Comparison of ENCODE assay signal across 37 cellular contexts in genomic region chr5:151296974-151297373, GRCh38. TPM values are rescaled to one million over a fixed set of nuclear protein-coding genes. Genes with fewer than 3 reads are reported as not detected.
"Had no signal": no experiment of that assay in that cellular context is flagged by ENCODE, and none has a peak within 500 bp of the region (broad histone marks: within the 10 kb centered on the region; RNA-seq: fewer than 3 reads in every experiment).

No MANE protein-coding gene starts in this region.

- H3K9me3 Mint-ChIP-seq: activated B cell treated with CpG ODN at 0.5 μM for 24 hours; activated CD4-positive, alpha-beta memory T cell treated with anti-CD3 and anti-CD28 coated beads for 36 hours; activated CD4-positive, alpha-beta T cell treated with anti-CD3 and anti-CD28 coated beads, Interleukin-2, amount 10 ng/mL, durations not matched to agents 24 days and 14 days; activated CD8-positive, alpha-beta T cell treated with anti-CD3 and anti-CD28 coated beads for 36 hours; activated naive CD4-positive, alpha-beta T cell treated with anti-CD3 and anti-CD28 coated beads for 36 hours; activated naive CD4-positive, alpha-beta T cell treated with anti-CD3 and anti-CD28 coated beads, Interleukin-2, amount 50 U/mL, for 72 hours; activated naive CD8-positive, alpha-beta T cell treated with anti-CD3 and anti-CD28 coated beads for 36 hours; activated T-cell treated with anti-CD3 and anti-CD28 coated beads, Interleukin-2, amount 50 U/mL, for 4 hours; activated T-cell treated with anti-CD3 and anti-CD28 coated beads, Interleukin-2, amount 50 U/mL, for 72 hours; activated T-helper 1 cell treated with anti-CD3 and anti-CD28 coated beads, Interleukin-12 subunit alpha, Interleukin-12 subunit beta, Interleukin-2, Interleukin-4 antibody, amounts not matched to agents 30 ng/mL and 10 ng/mL and 1 ng/mL, durations not matched to agents 14 hours and 24 hours and 36 hours; activated T-helper 17 cell treated with anti-CD3 and anti-CD28 coated beads, Interleukin-2, amount 50 U/mL, for 72 hours; brain; T-helper 1 cell treated with Interleukin-12 subunit alpha and Interleukin-12 subunit beta and Interleukin-4 antibody, amounts not matched to agents 30 μg/mL and 1 μg/mL, for 36 hours; T-helper 2 cell treated with Interferon-gamma antibody and Interleukin-4, amounts not matched to agents 5 μg/mL and 100 μg/mL, for 36 hours had no signal

- H3K4me1 Mint-ChIP-seq: activated T-helper 17 cell treated with anti-CD3 and anti-CD28 coated beads, Interleukin-2, amount 50 U/mL, for 72 hours had no signal

- H3K36me3 Mint-ChIP-seq: activated CD4-positive, alpha-beta memory T cell treated with anti-CD3 and anti-CD28 coated beads for 36 hours; activated naive CD4-positive, alpha-beta T cell treated with anti-CD3 and anti-CD28 coated beads, Interleukin-2, amount 50 U/mL, for 72 hours; activated naive CD8-positive, alpha-beta T cell treated with anti-CD3 and anti-CD28 coated beads for 36 hours; brain had no signal

- H3K9me3 ChIP-seq: adrenal gland, ascending aorta had no signal

- H3K27ac Mint-ChIP-seq: activated B cell treated with CpG ODN at 0.5 μM for 24 hours; activated CD4-positive, alpha-beta memory T cell treated with anti-CD3 and anti-CD28 coated beads for 36 hours; activated CD4-positive, alpha-beta T cell treated with anti-CD3 and anti-CD28 coated beads, Interleukin-2, amount 10 ng/mL, durations not matched to agents 24 days and 14 days; activated CD8-positive, alpha-beta T cell treated with anti-CD3 and anti-CD28 coated beads for 36 hours; activated naive CD4-positive, alpha-beta T cell treated with anti-CD3 and anti-CD28 coated beads for 36 hours; activated naive CD4-positive, alpha-beta T cell treated with anti-CD3 and anti-CD28 coated beads, Interleukin-2, amount 50 U/mL, for 72 hours; activated naive CD8-positive, alpha-beta T cell treated with anti-CD3 and anti-CD28 coated beads for 36 hours; activated T-cell treated with anti-CD3 and anti-CD28 coated beads, Interleukin-2, amount 50 U/mL, for 72 hours; activated T-helper 1 cell treated with anti-CD3 and anti-CD28 coated beads, Interleukin-12 subunit alpha, Interleukin-12 subunit beta, Interleukin-2, Interleukin-4 antibody, amounts not matched to agents 30 ng/mL and 10 ng/mL and 1 ng/mL, durations not matched to agents 14 hours and 24 hours and 36 hours; activated T-helper 17 cell treated with anti-CD3 and anti-CD28 coated beads, Interleukin-2, amount 50 U/mL, for 72 hours; brain; T-helper 1 cell treated with Interleukin-12 subunit alpha and Interleukin-12 subunit beta and Interleukin-4 antibody, amounts not matched to agents 30 μg/mL and 1 μg/mL, for 36 hours; T-helper 2 cell treated with Interferon-gamma antibody and Interleukin-4, amounts not matched to agents 5 μg/mL and 100 μg/mL, for 36 hours had no signal

- H3K4me3 ChIP-seq: adrenal gland, ascending aorta, cardiac muscle cell had no signal

- H3K27me3 ChIP-seq: adrenal gland, ascending aorta, cardiac muscle cell had no signal

- ATAC-seq: activated CD8-positive, alpha-beta T cell treated with anti-CD3 and anti-CD28 coated beads for 36 hours; activated naive CD4-positive, alpha-beta T cell treated with anti-CD3 and anti-CD28 coated beads, Interleukin-2, amount 50 U/mL, for 72 hours; activated T-cell treated with anti-CD3 and anti-CD28 coated beads, Interleukin-2, amount 50 U/mL, for 4 hours; activated T-cell treated with anti-CD3 and anti-CD28 coated beads, Interleukin-2, amount 50 U/mL, for 72 hours; activated T-helper 17 cell treated with anti-CD3 and anti-CD28 coated beads, Interleukin-2, amount 50 U/mL, for 72 hours had no signal

- H3K4me1 ChIP-seq: adrenal gland, ascending aorta had no signal

- H3K27ac ChIP-seq: adrenal gland, ascending aorta, cardiac muscle cell, VCaP had no signal

- H3K4me3 Mint-ChIP-seq: activated B cell treated with CpG ODN at 0.5 μM for 24 hours; activated CD4-positive, alpha-beta memory T cell treated with anti-CD3 and anti-CD28 coated beads for 36 hours; activated CD4-positive, alpha-beta T cell treated with anti-CD3 and anti-CD28 coated beads, Interleukin-2, amount 10 ng/mL, durations not matched to agents 24 days and 14 days; activated CD8-positive, alpha-beta T cell treated with anti-CD3 and anti-CD28 coated beads for 36 hours; activated naive CD4-positive, alpha-beta T cell treated with anti-CD3 and anti-CD28 coated beads for 36 hours; activated naive CD8-positive, alpha-beta T cell treated with anti-CD3 and anti-CD28 coated beads for 36 hours; activated T-cell treated with anti-CD3 and anti-CD28 coated beads, Interleukin-2, amount 50 U/mL, for 4 hours; activated T-cell treated with anti-CD3 and anti-CD28 coated beads, Interleukin-2, amount 50 U/mL, for 72 hours; activated T-helper 1 cell treated with anti-CD3 and anti-CD28 coated beads, Interleukin-12 subunit alpha, Interleukin-12 subunit beta, Interleukin-2, Interleukin-4 antibody, amounts not matched to agents 30 ng/mL and 10 ng/mL and 1 ng/mL, durations not matched to agents 14 hours and 24 hours and 36 hours; activated T-helper 17 cell treated with anti-CD3 and anti-CD28 coated beads, Interleukin-2, amount 50 U/mL, for 72 hours; brain; T-helper 1 cell treated with Interleukin-12 subunit alpha and Interleukin-12 subunit beta and Interleukin-4 antibody, amounts not matched to agents 30 μg/mL and 1 μg/mL, for 36 hours; T-helper 2 cell treated with Interferon-gamma antibody and Interleukin-4, amounts not matched to agents 5 μg/mL and 100 μg/mL, for 36 hours had no signal

- H3K36me3 ChIP-seq: adrenal gland, ascending aorta, cardiac muscle cell had no signal

- DNase-seq: activated B cell treated with CpG ODN at 0.5 μM for 24 hours; activated CD4-positive, alpha-beta memory T cell treated with anti-CD3 and anti-CD28 coated beads for 36 hours; activated CD4-positive, alpha-beta T cell treated with anti-CD3 and anti-CD28 coated beads for 4 hours; activated CD4-positive, alpha-beta T cell treated with anti-CD3 and anti-CD28 coated beads, Interleukin-2, amount 10 ng/mL, durations not matched to agents 24 days and 14 days; activated CD4-positive, alpha-beta T cell treated with anti-CD3 and anti-CD28 coated beads, Interleukin-2, amount 50 U/mL, for 1 hour; activated CD4-positive, alpha-beta T cell treated with anti-CD3 and anti-CD28 coated beads, Interleukin-2, amount 50 U/mL, for 4 hours; activated CD4-positive, CD25-positive, alpha-beta regulatory T cell treated with anti-CD3 and anti-CD28 coated beads, Interleukin-2, amount 50 U/mL, for 72 hours; activated CD8-positive, alpha-beta memory T cell treated with anti-CD3 and anti-CD28 coated beads, Interleukin-2, amount 50 U/mL, for 4 hours; activated CD8-positive, alpha-beta T cell treated with anti-CD3 and anti-CD28 coated beads for 36 hours; activated effector memory CD4-positive, alpha-beta T cell treated with anti-CD3 and anti-CD28 coated beads, Interleukin-2, amount 50 U/mL, for 16 hours; activated gamma-delta T cell treated with Interleukin-2 at 50 U/mL for 16 hours; activated naive CD4-positive, alpha-beta T cell; activated naive CD4-positive, alpha-beta T cell treated with anti-CD3 and anti-CD28 coated beads for 36 hours; activated naive CD4-positive, alpha-beta T cell treated with anti-CD3 and anti-CD28 coated beads, Interleukin-2, amount 50 U/mL, for 16 hours; activated naive CD8-positive, alpha-beta T cell treated with anti-CD3 and anti-CD28 coated beads for 36 hours; activated T-cell treated with anti-CD3 and anti-CD28 coated beads for 4 hours; activated T-cell treated with anti-CD3 and anti-CD28 coated beads, Interleukin-2, amount 50 U/mL, for 1 hour; activated T-cell treated with anti-CD3 and anti-CD28 coated beads, Interleukin-2, amount 50 U/mL, for 4 hours; activated T-cell treated with anti-CD3 and anti-CD28 coated beads, Interleukin-2, amount 50 U/mL, for 72 hours; adrenal gland; amniotic stem cell; central memory CD4-positive, alpha-beta T cell; T-helper 1 cell; T-helper 2 cell; T-helper 9 cell had no signal

RNA-seq across cellular contexts. Expression of gene SLC36A3, which starts 6.6 kb away (rescaled TPM):
- total RNA-seq: activated B cell treated with CpG ODN at 0.5 μM for 24 hours; activated CD4-positive, alpha-beta memory T cell treated with anti-CD3 and anti-CD28 coated beads for 36 hours; activated CD4-positive, alpha-beta T cell treated with anti-CD3 and anti-CD28 coated beads, Interleukin-2, amount 10 ng/mL, durations not matched to agents 24 days and 14 days; activated CD8-positive, alpha-beta memory T cell treated with anti-CD3 and anti-CD28 coated beads for 36 hours; activated CD8-positive, alpha-beta T cell treated with anti-CD3 and anti-CD28 coated beads for 36 hours; activated naive CD4-positive, alpha-beta T cell treated with anti-CD3 and anti-CD28 coated beads for 36 hours; activated naive CD4-positive, alpha-beta T cell treated with anti-CD3 and anti-CD28 coated beads, Interleukin-2, amount 50 U/mL, for 72 hours; activated naive CD8-positive, alpha-beta T cell treated with anti-CD3 and anti-CD28 coated beads for 36 hours; activated T-cell treated with anti-CD3 and anti-CD28 coated beads, Interleukin-2, amount 50 U/mL, for 4 hours; activated T-helper 1 cell treated with anti-CD3 and anti-CD28 coated beads, Interleukin-12 subunit alpha, Interleukin-12 subunit beta, Interleukin-2, Interleukin-4 antibody, amounts not matched to agents 30 ng/mL and 10 ng/mL and 1 ng/mL, durations not matched to agents 14 hours and 24 hours and 36 hours; activated T-helper 17 cell treated with anti-CD3 and anti-CD28 coated beads, Interleukin-2, amount 50 U/mL, for 72 hours; adrenal gland; ascending aorta; bronchial epithelial cell; cardiac muscle cell; cerebellum had no signal

RNA-seq across cellular contexts. Expression of gene SLC36A2, which starts 50.4 kb away (rescaled TPM):
- total RNA-seq: activated B cell treated with CpG ODN at 0.5 μM for 24 hours; activated CD4-positive, alpha-beta memory T cell treated with anti-CD3 and anti-CD28 coated beads for 36 hours; activated CD4-positive, alpha-beta T cell treated with anti-CD3 and anti-CD28 coated beads, Interleukin-2, amount 10 ng/mL, durations not matched to agents 24 days and 14 days; activated CD8-positive, alpha-beta memory T cell treated with anti-CD3 and anti-CD28 coated beads for 36 hours; activated CD8-positive, alpha-beta T cell treated with anti-CD3 and anti-CD28 coated beads for 36 hours; activated naive CD4-positive, alpha-beta T cell treated with anti-CD3 and anti-CD28 coated beads for 36 hours; activated naive CD4-positive, alpha-beta T cell treated with anti-CD3 and anti-CD28 coated beads, Interleukin-2, amount 50 U/mL, for 72 hours; activated naive CD8-positive, alpha-beta T cell treated with anti-CD3 and anti-CD28 coated beads for 36 hours; activated T-cell treated with anti-CD3 and anti-CD28 coated beads, Interleukin-2, amount 50 U/mL, for 4 hours; activated T-cell treated with anti-CD3 and anti-CD28 coated beads, Interleukin-2, amount 50 U/mL, for 72 hours; activated T-helper 1 cell treated with anti-CD3 and anti-CD28 coated beads, Interleukin-12 subunit alpha, Interleukin-12 subunit beta, Interleukin-2, Interleukin-4 antibody, amounts not matched to agents 30 ng/mL and 10 ng/mL and 1 ng/mL, durations not matched to agents 14 hours and 24 hours and 36 hours; activated T-helper 17 cell treated with anti-CD3 and anti-CD28 coated beads, Interleukin-2, amount 50 U/mL, for 72 hours; adrenal gland; bronchial epithelial cell; cardiac muscle cell; cerebellum had no signal
